1 cellular context compared by ENCODE assay signal in genomic region chr22:36397767-36398093, GRCh38.
TF ChIP-seq lines count a peak whose summit lies in the region.

No MANE protein-coding gene starts in this region.

TF ChIP-seq in SK-N-SH, 30 proteins besides CTCF, POLR2A, EP300 and RAD21 (continued from another document):
- TF ChIP-seq, protein P1, sequence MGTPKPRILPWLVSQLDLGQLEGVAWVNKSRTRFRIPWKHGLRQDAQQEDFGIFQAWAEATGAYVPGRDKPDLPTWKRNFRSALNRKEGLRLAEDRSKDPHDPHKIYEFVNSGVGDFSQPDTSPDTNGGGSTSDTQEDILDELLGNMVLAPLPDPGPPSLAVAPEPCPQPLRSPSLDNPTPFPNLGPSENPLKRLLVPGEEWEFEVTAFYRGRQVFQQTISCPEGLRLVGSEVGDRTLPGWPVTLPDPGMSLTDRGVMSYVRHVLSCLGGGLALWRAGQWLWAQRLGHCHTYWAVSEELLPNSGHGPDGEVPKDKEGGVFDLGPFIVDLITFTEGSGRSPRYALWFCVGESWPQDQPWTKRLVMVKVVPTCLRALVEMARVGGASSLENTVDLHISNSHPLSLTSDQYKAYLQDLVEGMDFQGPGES (IDR thresholded peaks at IDR 0.05; ENCODE audit: low read depth, low read length): no peak
- TF ChIP-seq POLR2AphosphoS5 (IDR thresholded peaks at IDR 0.05; ENCODE audit: low read depth, low read length): no peak
- no peak for TF ChIP-seq RCOR1 (IDR thresholded peaks at IDR 0.05; ENCODE audit: low read length)
- no peak for TF ChIP-seq RFX5 (IDR thresholded peaks at IDR 0.05; ENCODE audit: low read length)
- no peak for TF ChIP-seq GABPA (IDR thresholded peaks at IDR 0.05; ENCODE audit: low read depth)
- no peak for TF ChIP-seq JUND (IDR thresholded peaks at IDR 0.05)
- TF ChIP-seq, protein P2, sequence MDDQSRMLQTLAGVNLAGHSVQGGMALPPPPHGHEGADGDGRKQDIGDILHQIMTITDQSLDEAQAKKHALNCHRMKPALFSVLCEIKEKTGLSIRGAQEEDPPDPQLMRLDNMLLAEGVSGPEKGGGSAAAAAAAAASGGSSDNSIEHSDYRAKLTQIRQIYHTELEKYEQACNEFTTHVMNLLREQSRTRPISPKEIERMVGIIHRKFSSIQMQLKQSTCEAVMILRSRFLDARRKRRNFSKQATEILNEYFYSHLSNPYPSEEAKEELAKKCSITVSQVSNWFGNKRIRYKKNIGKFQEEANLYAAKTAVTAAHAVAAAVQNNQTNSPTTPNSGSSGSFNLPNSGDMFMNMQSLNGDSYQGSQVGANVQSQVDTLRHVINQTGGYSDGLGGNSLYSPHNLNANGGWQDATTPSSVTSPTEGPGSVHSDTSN (IDR thresholded peaks at IDR 0.05): no peak
- TF ChIP-seq TCF12 (IDR thresholded peaks at IDR 0.05): no peak
- TF ChIP-seq EZH2phosphoT487 (IDR thresholded peaks at IDR 0.05; ENCODE audit: borderline replicate concordance, low read depth): no peak
- TF ChIP-seq CHD2 (IDR thresholded peaks at IDR 0.05; ENCODE audit: low read length, partially characterized antibody): no peak
